In genomic region chr6:110342759-110343158, GRCh38 we compare ENCODE assay signal across 1 cellular context.
TF ChIP-seq lines count a peak whose summit lies in the region.

No MANE protein-coding gene starts in this region.

TF ChIP-seq in HepG2, 621 proteins besides CTCF, POLR2A, EP300 and RAD21 (continued from another document):
- TF ChIP-seq THRA (CRISPR knock-in tag; IDR thresholded peaks at IDR 0.05; ENCODE audit: borderline replicate concordance): no peak
- TF ChIP-seq RBAK (CRISPR knock-in tag; IDR thresholded peaks at IDR 0.05): no peak
- no peak for TF ChIP-seq FOXA1 (IDR thresholded peaks at IDR 0.05)
- TF ChIP-seq FOXA1 (CRISPR knock-in tag; IDR thresholded peaks at IDR 0.05): no peak
- no peak for TF ChIP-seq ZNF251 (CRISPR knock-in tag; IDR thresholded peaks at IDR 0.05)
